21 cellular contexts compared by ENCODE assay signal in the genomic region with DNA sequence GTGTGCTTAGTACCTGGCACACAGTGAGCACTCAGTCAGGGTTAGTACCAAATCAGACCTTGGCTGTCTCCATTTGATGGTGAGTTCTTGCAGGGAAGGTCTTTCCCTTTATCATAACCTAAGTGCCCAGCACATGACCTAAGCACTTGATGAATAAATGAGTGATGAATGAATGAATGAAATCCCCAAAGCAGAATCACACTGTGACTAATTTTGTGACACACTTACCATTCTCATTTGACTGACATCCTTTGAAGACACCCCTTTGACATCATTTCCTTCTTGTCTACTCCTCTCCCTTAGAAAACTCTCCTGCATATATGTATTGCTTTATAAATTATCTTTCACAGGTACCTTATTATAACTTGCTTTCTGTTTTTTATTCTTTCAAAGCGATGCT.
DNase-seq lines count a peak whose midpoint lies in the region; ATAC-seq and TF ChIP-seq lines count a peak whose summit lies in the region.
"Had no signal": no experiment of that assay in that cellular context is flagged by ENCODE, and none has a peak within 500 bp of the region (broad histone marks: within the 10 kb centered on the region; RNA-seq: fewer than 3 reads in every experiment).

No MANE protein-coding gene starts in this region.

- H3K27me3 ChIP-seq in Panc1 (ENCODE audit: control insufficient read depth, insufficient read depth, low read length): no peaks in the 10 kb centered on the region

- intact Hi-C loops in Panc1 (cut with micrococcal nuclease; ENCODE audit: unreplicated experiment): no loop called here

- no peaks in the 10 kb centered on the region for H3K27me3 Mint-ChIP-seq in activated T-cell treated with anti-CD3 and anti-CD28 coated beads, Interleukin-2, amount 50 U/mL, for 4 hours (ENCODE audit: low read depth)
- H3K27me3 Mint-ChIP-seq in stimulated activated naive CD8-positive, alpha-beta T cell treated with anti-CD3 and anti-CD28 coated beads, Interleukin-15, amount 100 ng/mL, for 72 hours: no peaks in the 10 kb centered on the region
- H3K27me3 Mint-ChIP-seq: IgD-negative memory B cell had no signal

- in situ Hi-C loops in Panc1 (cut with HindIII; ENCODE audit: low pct_unique_long_range_greater_than_20kb, low sequenced_read_pairs): no loop called here

- peak overlapping the region; percentile 82; the same call in 1 of the 2 replicates for H3K27ac ChIP-seq in Panc1 (ENCODE audit: low read length)
- H3K27ac ChIP-seq: C4-2B had no signal

- peak overlapping the region in 1 of 2 donors; percentile 82 for H3K27ac Mint-ChIP-seq in stimulated activated naive CD8-positive, alpha-beta T cell treated with anti-CD3 and anti-CD28 coated beads, Interleukin-15, amount 100 ng/mL, for 72 hours
- H3K27ac Mint-ChIP-seq: CD8-positive, alpha-beta memory T cell; GM23338; IgD-negative memory B cell had no signal

- H3K4me3 Mint-ChIP-seq in activated T-cell treated with anti-CD3 and anti-CD28 coated beads, Interleukin-2, amount 50 U/mL, for 4 hours: no peak overlapping the region
- H3K4me3 Mint-ChIP-seq in stimulated activated naive CD8-positive, alpha-beta T cell treated with anti-CD3 and anti-CD28 coated beads, Interleukin-15, amount 100 ng/mL, for 72 hours: no peak overlapping the region
- H3K4me3 Mint-ChIP-seq: CD8-positive, alpha-beta memory T cell; GM23338; IgD-negative memory B cell had no signal

- POLR2A ChIA-PET in Panc1 (lab: Charles Lee): no interaction called here

- no peak overlapping the region for H3K4me3 ChIP-seq in Panc1 (ENCODE audit: low read depth in 2 of 2, low read length in 2 of 2)
- H3K4me3 ChIP-seq in epithelial cell of esophagus (ENCODE audit: low read length): no peak overlapping the region
- H3K4me3 ChIP-seq: GM23338 had no signal

- H3K9me3 Mint-ChIP-seq in activated T-cell treated with anti-CD3 and anti-CD28 coated beads, Interleukin-2, amount 50 U/mL, for 4 hours: no peaks in the 10 kb centered on the region
- no peaks in the 10 kb centered on the region for H3K9me3 Mint-ChIP-seq in stimulated activated naive CD8-positive, alpha-beta T cell treated with anti-CD3 and anti-CD28 coated beads, Interleukin-15, amount 100 ng/mL, for 72 hours
- H3K9me3 Mint-ChIP-seq: CD8-positive, alpha-beta memory T cell; GM23338; IgD-negative memory B cell had no signal

- no peak for DNase-seq in activated T-cell treated with anti-CD3 and anti-CD28 coated beads, Interleukin-2, amount 50 U/mL, for 4 hours
- DNase-seq in activated T-cell treated with anti-CD3 and anti-CD28 coated beads for 4 hours (no peak), Panc1 (ENCODE audit: low read depth, low spot score) (no peak), epithelial cell of esophagus (ENCODE audit: low read depth) (peak; percentile 44), nucleus accumbens (lab: John Stamatoyannopoulos, UW) (no peak), medulla oblongata (ENCODE audit: extremely low spot score) (no peak)
- no peak for DNase-seq in stimulated activated naive CD8-positive, alpha-beta T cell treated with anti-CD3 and anti-CD28 coated beads, Interleukin-15, amount 100 ng/mL, for 72 hours
- DNase-seq: CD8-positive, alpha-beta memory T cell; HCEC 1CT; Karpas-422; NCI-H1417 treated with DMSO at 0.1 percent for 48 hours; NCI-H187; NCI-H2107; NCI-H446 treated with DMSO at 0.1 percent for 48 hours; NCI-H526 treated with DMSO at 0.1 percent for 48 hours; SIG-M5; SK-N-SH had no signal

- H3K9me3 ChIP-seq in Panc1 (ENCODE audit: control insufficient read depth, insufficient read depth, low read depth, low read length): no peaks in the 10 kb centered on the region
- H3K9me3 ChIP-seq: SK-N-SH had no signal

- peak; percentile 66 to 71 for ATAC-seq in activated T-cell treated with anti-CD3 and anti-CD28 coated beads, Interleukin-2, amount 50 U/mL, for 4 hours
- ATAC-seq in Panc1 (no peak), HG02852 (IDR thresholded peaks at IDR 0.05; ENCODE audit: unreplicated experiment) (no peak)
- ATAC-seq in stimulated activated naive CD8-positive, alpha-beta T cell treated with anti-CD3 and anti-CD28 coated beads, Interleukin-15, amount 100 ng/mL, for 72 hours: peak; percentile 70
- ATAC-seq: GM23338 had no signal

- CTCF ChIA-PET in Panc1 (lab: Charles Lee): no interaction called here

- H3K36me3 ChIP-seq in Panc1 (ENCODE audit: control insufficient read depth, insufficient read depth, low read length): no peaks in the 10 kb centered on the region

- no TSS peak for BruUV-seq in Panc1 (replicated peaks; lab: Mats Ljungman, UMichigan)

- peaks cover 22% of the 10 kb centered on the region for H3K4me1 ChIP-seq in Panc1 (ENCODE audit: control insufficient read depth, insufficient read depth, low read length)

- no peaks in the 10 kb centered on the region for H3K4me1 Mint-ChIP-seq in activated T-cell treated with anti-CD3 and anti-CD28 coated beads, Interleukin-2, amount 50 U/mL, for 4 hours (ENCODE audit: low read depth)
- no peaks in the 10 kb centered on the region for H3K4me1 Mint-ChIP-seq in stimulated activated naive CD8-positive, alpha-beta T cell treated with anti-CD3 and anti-CD28 coated beads, Interleukin-15, amount 100 ng/mL, for 72 hours
- H3K4me1 Mint-ChIP-seq: CD8-positive, alpha-beta memory T cell; IgD-negative memory B cell had no signal

- TF ChIP-seq CTCF in Panc1 (IDR thresholded peaks at IDR 0.05): no peak
- TF ChIP-seq CTCF in epithelial cell of esophagus (IDR thresholded peaks at IDR 0.05; ENCODE audit: insufficient read depth, low read depth, low read length, missing control alignments): no peak

- H3K36me3 Mint-ChIP-seq in activated T-cell treated with anti-CD3 and anti-CD28 coated beads, Interleukin-2, amount 50 U/mL, for 4 hours (ENCODE audit: insufficient read depth): no peaks in the 10 kb centered on the region
- H3K36me3 Mint-ChIP-seq: CD8-positive, alpha-beta memory T cell; IgD-negative memory B cell had no signal

Comparison
In these comparisons a context has a peak if more than half of its experiments do, and no peak if none do; other contexts are left out.
1. ATAC-seq: peak in activated T-cell treated with anti-CD3 and anti-CD28 coated beads, Interleukin-2, amount 50 U/mL, for 4 hours (2 of 2) and stimulated activated naive CD8-positive, alpha-beta T cell treated with anti-CD3 and anti-CD28 coated beads, Interleukin-15, amount 100 ng/mL, for 72 hours (single experiment); none in Panc1 (single experiment) and HG02852 (single experiment).